In the genomic region with DNA sequence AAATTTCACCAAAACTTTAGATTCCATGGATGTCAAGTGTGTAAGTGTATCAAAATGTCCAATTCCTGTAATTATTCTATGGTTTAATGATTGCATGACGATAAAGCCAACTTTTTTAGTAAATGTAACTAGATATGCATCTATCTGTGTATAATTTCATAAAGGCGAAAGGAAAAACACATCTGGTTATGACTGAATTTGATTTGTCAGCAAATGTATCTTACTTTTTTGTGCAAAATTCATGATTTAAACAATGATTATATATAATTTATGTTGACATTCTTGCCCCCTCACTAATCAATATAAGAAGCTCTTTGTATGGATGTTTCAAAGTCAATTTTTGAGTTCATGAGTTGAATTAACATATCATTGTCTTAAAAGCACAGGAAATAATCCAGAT, we compare ENCODE assay signal across 26 cellular contexts.
A peak's percentile ranks its signal among the peaks of the same experiment; 100 is the strongest.
DNase-seq lines count a peak whose midpoint lies in the region; ATAC-seq, FAIRE-seq and TF ChIP-seq lines count a peak whose summit lies in the region.
"Had no signal": no experiment of that assay in that cellular context is flagged by ENCODE, and none has a peak within 500 bp of the region (broad histone marks: within the 10 kb centered on the region; RNA-seq: fewer than 3 reads in every experiment).

No MANE protein-coding gene starts in this region.

- WGBS in A549 (ENCODE audit: missing lambda C conversion rate): 49% methylated on average over 2 of the region's 2 CpGs
- 96 to 100% methylated on average over 1 to 2 of the region's 2 CpGs for WGBS in endodermal cell (ENCODE audit: insufficient coverage in 1 of 2, insufficient read length in 1 of 2), 2 experiments
- WGBS in heart right ventricle, 2 donors: 91 to 92% methylated on average over 2 of the region's 2 CpGs

- no peaks in the 10 kb centered on the region for H3K36me3 Mint-ChIP-seq in endodermal cell (ENCODE audit: low read depth)
- H3K36me3 Mint-ChIP-seq: CD14-positive monocyte; CD8-positive, alpha-beta memory T cell had no signal

- no peaks in the 10 kb centered on the region for H3K36me3 ChIP-seq in endodermal cell (ENCODE audit: control insufficient read depth, insufficient read depth, low read length)
- no peaks in the 10 kb centered on the region for H3K36me3 ChIP-seq in heart right ventricle
- H3K36me3 ChIP-seq: BE2C; BLaER1 treated with 17β-estradiol and CSF1 and Interleukin-3, amounts not matched to agents 10 nM and 100 nM had no signal

- H3K27ac Mint-ChIP-seq in endodermal cell: peak overlapping the region; percentile 57
- H3K27ac Mint-ChIP-seq: CD14-positive monocyte; CD4-positive, alpha-beta T cell; CD8-positive, alpha-beta memory T cell; GM23338; H9 had no signal

- TF ChIP-seq POLR2A in A549 (IDR thresholded peaks at IDR 0.05; ENCODE audit: low read length): no peak

- DNase-seq in A549 (ENCODE audit: low read depth in 1 of 2, low spot score in 1 of 2) (no peak), endodermal cell (no peak), heart right ventricle (no peak), glomerular visceral epithelial cell (ENCODE audit: extremely low spot score) (no peak)
- no peak for DNase-seq in effector CD4-positive, alpha-beta T cell
- DNase-seq: ACHN; AML-193; BE2C; CD4-positive, alpha-beta T cell; CD8-positive, alpha-beta memory T cell; DMS 273 treated with DMSO at 0.1 percent for 48 hours; DMS79; EL; GDM1; H9 had no signal

- no peaks in the 10 kb centered on the region for H3K27me3 Mint-ChIP-seq in endodermal cell (ENCODE audit: insufficient read depth)
- H3K27me3 Mint-ChIP-seq: CD4-positive, alpha-beta T cell; CD8-positive, alpha-beta memory T cell had no signal

- FAIRE-seq in A549 (lab: Jason Lieb, UNC): no peak
- FAIRE-seq: A204.1, D721Med, GM12878, GM19239 had no signal

- H3K9ac ChIP-seq in endodermal cell (ENCODE audit: extremely low read depth, low read length, poor library complexity, severe bottlenecking): no peak overlapping the region
- H3K9ac ChIP-seq: BLaER1 treated with 17β-estradiol and CSF1 and Interleukin-3, amounts not matched to agents 10 nM and 100 nM had no signal

- H3K4me3 ChIP-seq in A549: no peak overlapping the region
- no peak overlapping the region for H3K4me3 ChIP-seq in endodermal cell (ENCODE audit: low read length)
- H3K4me3 ChIP-seq in heart right ventricle: no peak overlapping the region
- H3K4me3 ChIP-seq: BLaER1 treated with 17β-estradiol and CSF1 and Interleukin-3, amounts not matched to agents 10 nM and 100 nM; GM12878; GM23338 had no signal

- peaks cover 9% of the 10 kb centered on the region for H3K4me1 Mint-ChIP-seq in endodermal cell
- H3K4me1 Mint-ChIP-seq: CD14-positive monocyte; CD8-positive, alpha-beta memory T cell; H9 had no signal

- TF ChIP-seq RAD21 in A549 (conservative IDR thresholded peaks at IDR 0.05 in 1 of 2, IDR thresholded peaks at IDR 0.05 in 1 of 2): no peak

- no peak for TF ChIP-seq EP300 in A549 (IDR thresholded peaks at IDR 0.05)

- TF ChIP-seq CTCF in 22Rv1 (IDR thresholded peaks at IDR 0.05): no peak
- TF ChIP-seq CTCF in A549 (IDR thresholded peaks at IDR 0.05): no peak
- TF ChIP-seq CTCF in VCaP (conservative IDR thresholded peaks at IDR 0.05): no peak
- TF ChIP-seq CTCF in endodermal cell (conservative IDR thresholded peaks at IDR 0.05): no peak
- TF ChIP-seq CTCF in heart right ventricle (IDR thresholded peaks at IDR 0.05): no peak

- POLR2A ChIA-PET in A549 (lab: Yijun Ruan, JAX): no interaction called here

- H3K27me3 ChIP-seq in endodermal cell (ENCODE audit: control insufficient read depth, insufficient read depth, low read length, poor library complexity, severe bottlenecking) (no peaks in the 10 kb centered on the region), heart right ventricle (no peaks in the 10 kb centered on the region)
- H3K27me3 ChIP-seq: BE2C; BLaER1 treated with 17β-estradiol and CSF1 and Interleukin-3, amounts not matched to agents 10 nM and 100 nM had no signal

- peaks cover 3% of the 10 kb centered on the region for H3K9me3 Mint-ChIP-seq in endodermal cell
- H3K9me3 Mint-ChIP-seq: GM23338 had no signal

- intact Hi-C loops in heart right ventricle (cut with DNase I): no loop called here

- no peak overlapping the region for H3K4me3 Mint-ChIP-seq in endodermal cell
- H3K4me3 Mint-ChIP-seq: CD14-positive monocyte; CD4-positive, alpha-beta T cell; CD8-positive, alpha-beta memory T cell; GM23338; H9 had no signal

- H3K4me1 ChIP-seq in A549: no peaks in the 10 kb centered on the region
- peaks cover 3% of the 10 kb centered on the region for H3K4me1 ChIP-seq in endodermal cell (ENCODE audit: control insufficient read depth, insufficient read depth, low read length)
- no peaks in the 10 kb centered on the region for H3K4me1 ChIP-seq in heart right ventricle
- H3K4me1 ChIP-seq: BE2C; BLaER1 treated with 17β-estradiol and CSF1 and Interleukin-3, amounts not matched to agents 10 nM and 100 nM had no signal

- peak overlapping the region; percentile 47 for H3K27ac ChIP-seq in 22Rv1
- H3K27ac ChIP-seq in A549: no peak overlapping the region
- peak overlapping the region; percentile 74 for H3K27ac ChIP-seq in VCaP
- H3K27ac ChIP-seq in endodermal cell (ENCODE audit: low read depth, low read length): no peak overlapping the region
- no peak overlapping the region for H3K27ac ChIP-seq in heart right ventricle
- H3K27ac ChIP-seq: BLaER1 treated with 17β-estradiol and CSF1 and Interleukin-3, amounts not matched to agents 10 nM and 100 nM had no signal

- CTCF ChIA-PET in A549 (lab: Yijun Ruan, JAX): no interaction called here

- no peaks in the 10 kb centered on the region for H3K9me3 ChIP-seq in A549
- H3K9me3 ChIP-seq in endodermal cell (ENCODE audit: control insufficient read depth, low read length): no peaks in the 10 kb centered on the region
- H3K9me3 ChIP-seq in heart right ventricle: peaks cover 0 to 10% (median 0%) of the 10 kb centered on the region in 11 donors
- H3K9me3 ChIP-seq: BE2C; BLaER1 treated with 17β-estradiol and CSF1 and Interleukin-3, amounts not matched to agents 10 nM and 100 nM had no signal

- ATAC-seq in A549: no peak
- no peak for ATAC-seq in heart right ventricle
- no peak for ATAC-seq in GM21717 (IDR thresholded peaks at IDR 0.05; ENCODE audit: unreplicated experiment)
- ATAC-seq: GM12878, GM23338, HCT116 had no signal

- no peak overlapping the region for H3K4me2 ChIP-seq in A549
- H3K4me2 ChIP-seq: BLaER1 treated with 17β-estradiol and CSF1 and Interleukin-3, amounts not matched to agents 10 nM and 100 nM; GM23338 had no signal

TF ChIP-seq in A549, 52 proteins besides CTCF, POLR2A, EP300 and RAD21:
- TF ChIP-seq, protein P1, sequence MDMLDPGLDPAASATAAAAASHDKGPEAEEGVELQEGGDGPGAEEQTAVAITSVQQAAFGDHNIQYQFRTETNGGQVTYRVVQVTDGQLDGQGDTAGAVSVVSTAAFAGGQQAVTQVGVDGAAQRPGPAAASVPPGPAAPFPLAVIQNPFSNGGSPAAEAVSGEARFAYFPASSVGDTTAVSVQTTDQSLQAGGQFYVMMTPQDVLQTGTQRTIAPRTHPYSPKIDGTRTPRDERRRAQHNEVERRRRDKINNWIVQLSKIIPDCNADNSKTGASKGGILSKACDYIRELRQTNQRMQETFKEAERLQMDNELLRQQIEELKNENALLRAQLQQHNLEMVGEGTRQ (IDR thresholded peaks at IDR 0.05): no peak
- TF ChIP-seq MAFK (IDR thresholded peaks at IDR 0.05; ENCODE audit: partially characterized antibody): peak; percentile 59
- TF ChIP-seq, protein P2, sequence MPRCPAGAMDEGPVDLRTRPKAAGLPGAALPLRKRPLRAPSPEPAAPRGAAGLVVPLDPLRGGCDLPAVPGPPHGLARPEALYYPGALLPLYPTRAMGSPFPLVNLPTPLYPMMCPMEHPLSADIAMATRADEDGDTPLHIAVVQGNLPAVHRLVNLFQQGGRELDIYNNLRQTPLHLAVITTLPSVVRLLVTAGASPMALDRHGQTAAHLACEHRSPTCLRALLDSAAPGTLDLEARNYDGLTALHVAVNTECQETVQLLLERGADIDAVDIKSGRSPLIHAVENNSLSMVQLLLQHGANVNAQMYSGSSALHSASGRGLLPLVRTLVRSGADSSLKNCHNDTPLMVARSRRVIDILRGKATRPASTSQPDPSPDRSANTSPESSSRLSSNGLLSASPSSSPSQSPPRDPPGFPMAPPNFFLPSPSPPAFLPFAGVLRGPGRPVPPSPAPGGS (IDR thresholded peaks at IDR 0.05): no peak

Comparison
In these comparisons a context has a peak if more than half of its experiments do, and no peak if none do; other contexts are left out.
1. H3K27ac ChIP-seq: peak in 22Rv1 (single experiment) and VCaP (single experiment); none in A549 (0 of 2), endodermal cell (single experiment) and heart right ventricle (0 of 10).